14 cellular contexts compared by ENCODE assay signal in genomic region chr1:12548279-12549105, GRCh38.
DNase-seq lines count a peak whose midpoint lies in the region; ATAC-seq, FAIRE-seq and TF ChIP-seq lines count a peak whose summit lies in the region.
"Had no signal": no experiment of that assay in that cellular context is flagged by ENCODE, and none has a peak within 500 bp of the region (broad histone marks: within the 10 kb centered on the region; RNA-seq: fewer than 3 reads in every experiment).

No MANE protein-coding gene starts in this region.

- peaks cover 8% of the 10 kb centered on the region for H3K4me1 Mint-ChIP-seq in astrocyte (ENCODE audit: low read depth, unreplicated experiment)
- peaks cover 53% of the 10 kb centered on the region for H3K4me1 Mint-ChIP-seq in mesothelial cell of epicardium
- H3K4me1 Mint-ChIP-seq in activated T-cell treated with anti-CD3 and anti-CD28 coated beads, Interleukin-2, amount 50 U/mL, for 72 hours (ENCODE audit: low read depth) = peaks cover 13% of the 10 kb centered on the region
- H3K4me1 Mint-ChIP-seq: activated B cell treated with CpG ODN at 0.5 μM for 24 hours had no signal

- no peak for ATAC-seq in HG03159 (IDR thresholded peaks at IDR 0.05; ENCODE audit: unreplicated experiment)
- ATAC-seq in activated T-cell treated with anti-CD3 and anti-CD28 coated beads, Interleukin-2, amount 50 U/mL, for 72 hours (replicated peaks in 1 of 2) = no peak
- ATAC-seq: T-cell had no signal

- peak overlapping the region; percentile 71 for H3K9ac ChIP-seq in astrocyte (ENCODE audit: low read length)

- peaks cover 23% of the 10 kb centered on the region for H3K27me3 Mint-ChIP-seq in astrocyte (ENCODE audit: low read depth, unreplicated experiment)
- H3K27me3 Mint-ChIP-seq in mesothelial cell of epicardium (ENCODE audit: low read depth) = no peaks in the 10 kb centered on the region
- no peaks in the 10 kb centered on the region for H3K27me3 Mint-ChIP-seq in activated T-cell treated with anti-CD3 and anti-CD28 coated beads, Interleukin-2, amount 50 U/mL, for 72 hours (ENCODE audit: low read depth)

- H3K79me2 ChIP-seq in astrocyte (ENCODE audit: insufficient read depth, low read length) = no peaks in the 10 kb centered on the region

- H2AFZ ChIP-seq in astrocyte (ENCODE audit: low read depth, low read length) = no peak overlapping the region

- H3K36me3 ChIP-seq in astrocyte (ENCODE audit: insufficient read depth, low read length) = no peaks in the 10 kb centered on the region
- no peaks in the 10 kb centered on the region for H3K36me3 ChIP-seq in testis (ENCODE audit: low read depth, missing control alignments)

- H3K4me3 ChIP-seq in astrocyte (ENCODE audit: insufficient read depth, low read depth, low read length) (no peak overlapping the region), testis (no peak overlapping the region)

- no peak overlapping the region for H3K27ac ChIP-seq in astrocyte (ENCODE audit: low read depth, low read length)
- H3K27ac ChIP-seq in testis = peak overlapping the region; percentile 8 to 69
- H3K27ac ChIP-seq: C4-2B, HL-60 had no signal

- WGBS in testis, 2 donors = 72 to 76% methylated on average over 15 to 19 of the region's 19 CpGs

- peaks cover 2% of the 10 kb centered on the region for H3K27me3 ChIP-seq in astrocyte (ENCODE audit: insufficient read depth, low read length)
- no peaks in the 10 kb centered on the region for H3K27me3 ChIP-seq in testis

- TF ChIP-seq CTCF in astrocyte (IDR thresholded peaks at IDR 0.05; ENCODE audit: insufficient read depth, low read depth, low read length) (no peak), mesothelial cell of epicardium (IDR thresholded peaks at IDR 0.05; ENCODE audit: unreplicated experiment) (no peak), testis (IDR thresholded peaks at IDR 0.05) (no peak)

- DNase-seq in HuH-7.5 (ENCODE audit: low spot score) (peak; percentile 10), astrocyte (ENCODE audit: low read depth) (no peak), mesothelial cell of epicardium (ENCODE audit: low spot score in 2 of 2, unreplicated experiment in 2 of 2) (no peak), testis (no peak), ecto neural progenitor cell (ENCODE audit: low spot score) (no peak)
- DNase-seq in activated T-cell treated with anti-CD3 and anti-CD28 coated beads, Interleukin-2, amount 50 U/mL, for 72 hours = no peak
- DNase-seq: activated B cell treated with CpG ODN at 0.5 μM for 24 hours, DND-41, NCI-H1694, NCI-H524, T-cell had no signal

- H3K27ac Mint-ChIP-seq in astrocyte (ENCODE audit: unreplicated experiment) (no peak overlapping the region), mesothelial cell of epicardium (peak overlapping the region; percentile 99)
- H3K27ac Mint-ChIP-seq in activated T-cell treated with anti-CD3 and anti-CD28 coated beads, Interleukin-2, amount 50 U/mL, for 72 hours = no peak overlapping the region
- H3K27ac Mint-ChIP-seq: activated B cell treated with CpG ODN at 0.5 μM for 24 hours, T-cell had no signal

- FAIRE-seq in astrocyte (lab: Jason Lieb, UNC) = no peak

- H3K4me1 ChIP-seq in astrocyte (ENCODE audit: insufficient read depth, low read length) = peaks cover 17% of the 10 kb centered on the region
- peaks cover 14% of the 10 kb centered on the region for H3K4me1 ChIP-seq in testis

- intact Hi-C loops in testis (cut with DNase I; ENCODE audit: low total_unique reads) = no loop called here

- no peak for TF ChIP-seq POLR2A in testis (IDR thresholded peaks at IDR 0.05)

- H4K20me1 ChIP-seq in astrocyte (ENCODE audit: insufficient read depth, low read length) = no peaks in the 10 kb centered on the region

- H3K9me3 ChIP-seq in astrocyte (ENCODE audit: insufficient read depth, low read depth, low read length) (no peaks in the 10 kb centered on the region), testis (no peaks in the 10 kb centered on the region)

- H3K9me3 Mint-ChIP-seq in astrocyte (ENCODE audit: unreplicated experiment) (no peaks in the 10 kb centered on the region), mesothelial cell of epicardium (no peaks in the 10 kb centered on the region)
- H3K9me3 Mint-ChIP-seq in activated T-cell treated with anti-CD3 and anti-CD28 coated beads, Interleukin-2, amount 50 U/mL, for 72 hours = no peaks in the 10 kb centered on the region
- H3K9me3 Mint-ChIP-seq: activated B cell treated with CpG ODN at 0.5 μM for 24 hours, T-cell had no signal

- H3K36me3 Mint-ChIP-seq in astrocyte (ENCODE audit: low read depth, unreplicated experiment) = no peaks in the 10 kb centered on the region
- no peaks in the 10 kb centered on the region for H3K36me3 Mint-ChIP-seq in mesothelial cell of epicardium
- H3K36me3 Mint-ChIP-seq in activated T-cell treated with anti-CD3 and anti-CD28 coated beads, Interleukin-2, amount 50 U/mL, for 72 hours (ENCODE audit: insufficient read depth in 2 of 2) = no peaks in the 10 kb centered on the region
- H3K36me3 Mint-ChIP-seq: T-cell had no signal

- H3K4me2 ChIP-seq in astrocyte (ENCODE audit: low read length) = no peak overlapping the region

- no peak overlapping the region for H3K4me3 Mint-ChIP-seq in astrocyte (ENCODE audit: unreplicated experiment)
- H3K4me3 Mint-ChIP-seq in mesothelial cell of epicardium = no peak overlapping the region
- no peak overlapping the region for H3K4me3 Mint-ChIP-seq in activated T-cell treated with anti-CD3 and anti-CD28 coated beads, Interleukin-2, amount 50 U/mL, for 72 hours
- H3K4me3 Mint-ChIP-seq: activated B cell treated with CpG ODN at 0.5 μM for 24 hours, T-cell had no signal
